In genomic region chr3:149765762-149766334, GRCh38 we compare ENCODE assay signal across 8 cellular contexts. TPM values are rescaled to one million over a fixed set of nuclear protein-coding genes. Genes with fewer than 3 reads are reported as not detected.
DNase-seq lines count a peak whose midpoint lies in the region; ATAC-seq, FAIRE-seq and TF ChIP-seq lines count a peak whose summit lies in the region.

No MANE protein-coding gene starts in this region.

- H3K9me3 ChIP-seq in SU-DHL-6 (ENCODE audit: insufficient read depth, low read length) (no peaks in the 10 kb centered on the region), suprapubic skin (no peaks in the 10 kb centered on the region)

- no peak for ATAC-seq in HG03520 (IDR thresholded peaks at IDR 0.05; ENCODE audit: unreplicated experiment)

- TF ChIP-seq CTCF in SU-DHL-6 (IDR thresholded peaks at IDR 0.05; ENCODE audit: insufficient read depth, low read length, poor library complexity, severe bottlenecking) (peak; percentile 49), suprapubic skin (IDR thresholded peaks at IDR 0.05) (peak in 1 of 2 donors; percentile 15)

- no peak overlapping the region for H2AFZ ChIP-seq in SU-DHL-6 (ENCODE audit: low read depth, low read length, severe bottlenecking)

- no peak overlapping the region for H3K4me3 ChIP-seq in SU-DHL-6 (ENCODE audit: insufficient read depth, low read length, poor library complexity, severe bottlenecking)
- H3K4me3 ChIP-seq in suprapubic skin: no peak overlapping the region

- no peaks in the 10 kb centered on the region for H3K79me2 ChIP-seq in SU-DHL-6 (ENCODE audit: insufficient read depth, low read length)

- no peak overlapping the region for H3K4me2 ChIP-seq in SU-DHL-6 (ENCODE audit: low read depth, low read length, poor library complexity, severe bottlenecking)

- no peaks in the 10 kb centered on the region for H3K4me1 ChIP-seq in suprapubic skin

- TF ChIP-seq POLR2A in H54 (IDR thresholded peaks at IDR 0.05; ENCODE audit: low read depth, low read length) (no peak), suprapubic skin (IDR thresholded peaks at IDR 0.05) (no peak)

- H3F3A ChIP-seq in SU-DHL-6 (ENCODE audit: insufficient read depth): no peaks in the 10 kb centered on the region

- no peaks in the 10 kb centered on the region for H4K20me1 ChIP-seq in SU-DHL-6 (ENCODE audit: low read depth, low read length)

- no peak for TF ChIP-seq EP300 in suprapubic skin (IDR thresholded peaks at IDR 0.05)

- peak; percentile 93 for FAIRE-seq in H54 (lab: Jason Lieb, UNC)

- H3K36me3 ChIP-seq in SU-DHL-6 (ENCODE audit: low read length): no peaks in the 10 kb centered on the region
- H3K36me3 ChIP-seq in suprapubic skin: no peaks in the 10 kb centered on the region

- H3K9me2 ChIP-seq in SU-DHL-6 (replicated peaks; ENCODE audit: insufficient read depth, low read length): no peaks in the 10 kb centered on the region

- H3K9ac ChIP-seq in SU-DHL-6 (ENCODE audit: low read length): no peak overlapping the region

- H3K27me3 ChIP-seq in SU-DHL-6 (ENCODE audit: low read length) (no peaks in the 10 kb centered on the region), suprapubic skin (peaks cover 26% of the 10 kb centered on the region)

- WGBS in suprapubic skin: 64% methylated on average over 2 of the region's 2 CpGs

- H3K27ac ChIP-seq in SU-DHL-6 (ENCODE audit: low read depth, low read length) (no peak overlapping the region), suprapubic skin (no peak overlapping the region)

- DNase-seq in AG20443 (ENCODE audit: low spot score) (peak; percentile 52), H54 (ENCODE audit: insufficient read length, low spot score) (no peak), iPS-NIHi7 (ENCODE audit: extremely low spot score) (peak; percentile 22), germinal center (ENCODE audit: low spot score) (no peak), NCI-H510A (lab: John Stamatoyannopoulos, UW) (no peak), suprapubic skin (ENCODE audit: low spot score in 2 of 2) (no peak)

RNA-seq across cellular contexts. Expression of gene COMMD2, which starts 13.6 kb away (rescaled TPM):
- total RNA-seq in suprapubic skin: 10 to 100 TPM; 21.0 to 29.5 (median 25.5) TPM

RNA-seq across cellular contexts. Expression of gene ANKUB1, which starts 26.5 kb away (rescaled TPM):
- total RNA-seq in suprapubic skin: not detected

RNA-seq across cellular contexts. Expression of gene RNF13, which starts 47.2 kb away (rescaled TPM):
- total RNA-seq in suprapubic skin: 10 to 100 TPM; 52.1 to 78.9 (median 73.7) TPM

Comparison
In these comparisons a context has a peak if more than half of its experiments do, and no peak if none do; other contexts are left out.
1. DNase-seq: peak in AG20443 (single experiment) and iPS-NIHi7 (single experiment); none in H54 (single experiment), germinal center (single experiment), NCI-H510A (single experiment) and suprapubic skin (0 of 2).